In genomic region chrX:120732879-120733278, GRCh38 we compare ENCODE assay signal across 20 cellular contexts.
"Had no signal": no experiment of that assay in that cellular context is flagged by ENCODE, and none has a peak within 500 bp of the region (broad histone marks: within the 10 kb centered on the region; RNA-seq: fewer than 3 reads in every experiment).

No MANE protein-coding gene starts in this region.

- DNase-seq: effector memory CD4-positive, alpha-beta T cell; foreskin melanocyte; hypothalamus; immature natural killer cell; islet precursor cell; left ventricle myocardium superior; natural killer cell; occipital lobe; sigmoid colon; stimulated activated CD4-positive, alpha-beta T cell treated with anti-CD3 and anti-CD28 coated beads, Interleukin-4, amount 100 ng/mL, for 4 hours; transverse colon; upper lobe of right lung had no signal

- H3K36me3 ChIP-seq: esophagus muscularis mucosa, pancreas, sigmoid colon, suprapubic skin, transverse colon, upper lobe of right lung, vagina had no signal

- H3K9me3 ChIP-seq: esophagus muscularis mucosa, pancreas, sigmoid colon, suprapubic skin, transverse colon, upper lobe of right lung, vagina had no signal

- ATAC-seq: left ventricle myocardium superior; natural killer cell; pancreas; stimulated activated memory B cell treated with anti-CD40 and anti-IgM and Interleukin-4, amounts not matched to agents 10 μg/mL and 1 μg/mL and 100 μg/mL, for 72 hours; upper lobe of right lung had no signal

- H3K27me3 ChIP-seq: esophagus muscularis mucosa, pancreas, suprapubic skin, transverse colon, upper lobe of right lung, vagina had no signal

- H3K27ac ChIP-seq: coronary artery, esophagus muscularis mucosa, pancreas, sigmoid colon, suprapubic skin, transverse colon, upper lobe of right lung, vagina had no signal

- FAIRE-seq: endothelial cell of umbilical vein, pancreas had no signal

- H3K4me3 ChIP-seq: coronary artery, esophagus muscularis mucosa, lung, pancreas, sigmoid colon, suprapubic skin, transverse colon, upper lobe of right lung, vagina had no signal

- H3K4me1 ChIP-seq: esophagus muscularis mucosa, pancreas, sigmoid colon, suprapubic skin, transverse colon, upper lobe of right lung, vagina had no signal
